In genomic region chrX:81301877-81302276, GRCh38 we compare ENCODE assay signal across 14 cellular contexts.
"Had no signal": no experiment of that assay in that cellular context is flagged by ENCODE, and none has a peak within 500 bp of the region (broad histone marks: within the 10 kb centered on the region; RNA-seq: fewer than 3 reads in every experiment).

No MANE protein-coding gene starts in this region.

- H3K4me1 ChIP-seq: gastrocnemius medialis, heart right ventricle, lower lobe of right lung, stomach, upper lobe of right lung had no signal

- H3K9me3 ChIP-seq: gastrocnemius medialis, heart right ventricle, lower lobe of right lung, stomach, thoracic aorta, upper lobe of right lung had no signal

- DNase-seq: activated CD4-positive, alpha-beta T cell treated with anti-CD3 and anti-CD28 coated beads, Interleukin-2, amount 10 ng/mL, durations not matched to agents 24 days and 14 days; activated CD4-positive, CD25-positive, alpha-beta regulatory T cell; activated CD8-positive, alpha-beta memory T cell treated with anti-CD3 and anti-CD28 coated beads for 24 hours; activated naive CD4-positive, alpha-beta T cell; activated naive CD8-positive, alpha-beta T cell treated with anti-CD3 and anti-CD28 coated beads, Interleukin-2, amount 10 ng/mL, durations not matched to agents 7 days and 5 days; anterior cingulate cortex; gastrocnemius medialis; heart right ventricle; left colon; lower lobe of right lung; stimulated activated CD4-positive, alpha-beta T cell treated with anti-CD3 and anti-CD28 coated beads, Interleukin-1b, Interleukin-23, amount 100 ng/mL, for 48 hours; stomach; upper lobe of right lung had no signal

- H3K4me3 ChIP-seq: gastrocnemius medialis, heart right ventricle, lower lobe of right lung, stomach, thoracic aorta, upper lobe of right lung had no signal

- ATAC-seq: gastrocnemius medialis, heart right ventricle, left colon, lower lobe of right lung, upper lobe of right lung had no signal

- H3K27ac ChIP-seq: gastrocnemius medialis, heart right ventricle, lower lobe of right lung, stomach, thoracic aorta, upper lobe of right lung had no signal

- H3K36me3 ChIP-seq: gastrocnemius medialis, heart right ventricle, lower lobe of right lung, stomach, thoracic aorta had no signal

- H3K27me3 ChIP-seq: gastrocnemius medialis, heart right ventricle, stomach, upper lobe of right lung had no signal
